In the genomic region with DNA sequence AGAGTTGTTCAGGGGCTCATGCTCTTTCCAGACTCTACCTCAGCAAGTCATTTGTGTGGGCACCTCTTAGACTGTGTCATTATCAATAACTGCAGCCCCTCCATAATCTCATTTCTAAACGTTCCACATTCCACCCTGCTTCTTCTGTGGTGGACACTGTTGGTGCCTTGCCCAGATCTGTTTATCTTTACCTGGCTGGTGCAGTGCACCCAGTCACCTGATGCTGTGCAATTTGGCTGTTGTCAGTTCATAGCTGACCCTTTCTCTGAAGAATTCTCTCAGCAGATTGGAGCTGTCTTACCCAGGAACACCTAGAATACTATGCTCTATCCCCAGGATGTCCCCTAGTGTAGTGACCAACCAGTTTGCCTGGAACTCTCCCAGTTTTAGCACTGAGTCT, we compare ENCODE assay signal across 22 cellular contexts.
"Had no signal": no experiment of that assay in that cellular context is flagged by ENCODE, and none has a peak within 500 bp of the region (broad histone marks: within the 10 kb centered on the region; RNA-seq: fewer than 3 reads in every experiment).

No MANE protein-coding gene starts in this region.

- H3K9me3 Mint-ChIP-seq: naive B cell; nephron; stimulated activated naive B cell treated with anti-CD40 and anti-IgM and Interleukin-4, amounts not matched to agents 10 μg/mL and 1 μg/mL and 100 μg/mL, for 72 hours had no signal

- H3K4me3 Mint-ChIP-seq: naive B cell; nephron; stimulated activated naive B cell treated with anti-CD40 and anti-IgM and Interleukin-4, amounts not matched to agents 10 μg/mL and 1 μg/mL and 100 μg/mL, for 72 hours had no signal

- H3K4me3 ChIP-seq: hepatocyte, prostate gland, spleen, upper lobe of left lung, vagina had no signal

- H3K27ac ChIP-seq: foreskin keratinocyte, parathyroid adenoma, prostate gland, spleen, upper lobe of left lung, vagina had no signal

- H3K36me3 ChIP-seq: prostate gland had no signal

- DNase-seq: dermis blood vessel endothelial cell; foreskin keratinocyte; head of caudate nucleus; kidney; left cardiac atrium; left ventricle myocardium superior; mesendoderm; naive B cell; occipital lobe; retina; spleen; stimulated activated CD4-positive, alpha-beta T cell treated with anti-CD3 and anti-CD28 coated beads, Interleukin-15, amount 100 ng/mL, for 24 hours; stimulated activated CD4-positive, alpha-beta T cell treated with anti-CD3 and anti-CD28 coated beads, Interleukin-1b, Interleukin-23, amount 100 ng/mL, for 48 hours; stimulated activated CD4-positive, alpha-beta T cell treated with anti-CD3 and anti-CD28 coated beads, Interleukin-4, amount 100 ng/mL, for 24 hours; stimulated activated naive B cell treated with anti-CD40 and anti-IgM and Interleukin-4, amounts not matched to agents 10 μg/mL and 1 μg/mL and 100 μg/mL, for 72 hours; upper lobe of left lung had no signal

- ATAC-seq: foreskin keratinocyte; left cardiac atrium; left ventricle myocardium superior; sciatic nerve; stimulated activated naive B cell treated with anti-CD40 and anti-IgM and Interleukin-4, amounts not matched to agents 10 μg/mL and 1 μg/mL and 100 μg/mL, for 72 hours had no signal

- H3K9me3 ChIP-seq: prostate gland, spleen, upper lobe of left lung, vagina had no signal

- H3K4me1 Mint-ChIP-seq: nephron had no signal

- H3K27me3 Mint-ChIP-seq: naive B cell; stimulated activated naive B cell treated with anti-CD40 and anti-IgM and Interleukin-4, amounts not matched to agents 10 μg/mL and 1 μg/mL and 100 μg/mL, for 72 hours had no signal

- H3K27me3 ChIP-seq: foreskin keratinocyte, hepatocyte, spleen, upper lobe of left lung, vagina had no signal

- H3K27ac Mint-ChIP-seq: nephron; stimulated activated naive B cell treated with anti-CD40 and anti-IgM and Interleukin-4, amounts not matched to agents 10 μg/mL and 1 μg/mL and 100 μg/mL, for 72 hours had no signal

- H3K4me1 ChIP-seq: prostate gland, vagina had no signal
